Comparison of ENCODE assay signal across 7 cellular contexts in genomic region chr11:13309156-13309555, GRCh38.
"Had no signal": no experiment of that assay in that cellular context is flagged by ENCODE, and none has a peak within 500 bp of the region (broad histone marks: within the 10 kb centered on the region; RNA-seq: fewer than 3 reads in every experiment).

No MANE protein-coding gene starts in this region.

- DNase-seq: H9, HCEC 1CT had no signal

- FAIRE-seq: H1, H54, HepG2 had no signal

- ATAC-seq: GM23338, HepG2 had no signal

- H3K4me2 ChIP-seq: GM23338 had no signal

- H2AFZ ChIP-seq: GM23338 had no signal

- H3K27ac ChIP-seq: HL-60 had no signal

- H3K4me3 ChIP-seq: GM23338 had no signal
